Comparison of ENCODE assay signal across 7 cellular contexts in the genomic region with DNA sequence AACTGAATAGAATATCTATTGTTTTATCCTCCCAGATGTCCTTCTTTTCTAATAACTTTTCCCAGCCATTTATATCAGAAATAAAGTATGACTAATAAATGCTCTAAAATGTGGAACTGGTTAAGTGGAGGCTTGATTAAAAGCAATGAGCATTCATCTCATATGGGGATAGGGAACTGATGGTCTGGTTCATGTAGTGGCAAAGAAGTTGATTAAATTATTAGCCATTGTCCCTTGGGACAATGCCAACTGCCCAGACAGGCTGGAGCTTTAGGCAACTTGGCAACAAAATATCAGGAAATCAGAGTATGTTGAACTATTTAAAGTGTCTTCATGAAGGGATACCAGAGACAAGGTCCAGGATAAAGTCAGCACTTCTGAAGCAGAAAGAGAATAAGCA. TPM values are rescaled to one million over a fixed set of nuclear protein-coding genes. Genes with fewer than 3 reads are reported as not detected.
"Had no signal": no experiment of that assay in that cellular context is flagged by ENCODE, and none has a peak within 500 bp of the region (broad histone marks: within the 10 kb centered on the region; RNA-seq: fewer than 3 reads in every experiment).

No MANE protein-coding gene starts in this region.

- DNase-seq: H9, HCEC 1CT, KBM-7 had no signal

- H3K4me3 ChIP-seq: GM23338 had no signal

- H2AFZ ChIP-seq: GM23338 had no signal

- H3K4me1 Mint-ChIP-seq: GM23338, H9, IgD-negative memory B cell had no signal

- ATAC-seq: GM23338, HepG2 had no signal

- H3K4me2 ChIP-seq: GM23338 had no signal

- H3K36me3 Mint-ChIP-seq: IgD-negative memory B cell had no signal

- H3K27ac Mint-ChIP-seq: GM23338, H9 had no signal

- H3K27me3 Mint-ChIP-seq: IgD-negative memory B cell had no signal

- H3K9me3 Mint-ChIP-seq: GM23338 had no signal

- H3K27ac ChIP-seq: HL-60 had no signal

- H3K4me3 Mint-ChIP-seq: GM23338, H9, IgD-negative memory B cell had no signal

RNA-seq across cellular contexts. Expression of a gene that starts 49.2 kb away (rescaled TPM):
- total RNA-seq: GM23338 had no signal
- polyA plus RNA-seq: GM23338, IgD-negative memory B cell had no signal
